10 cellular contexts compared by ENCODE assay signal in the genomic region with DNA sequence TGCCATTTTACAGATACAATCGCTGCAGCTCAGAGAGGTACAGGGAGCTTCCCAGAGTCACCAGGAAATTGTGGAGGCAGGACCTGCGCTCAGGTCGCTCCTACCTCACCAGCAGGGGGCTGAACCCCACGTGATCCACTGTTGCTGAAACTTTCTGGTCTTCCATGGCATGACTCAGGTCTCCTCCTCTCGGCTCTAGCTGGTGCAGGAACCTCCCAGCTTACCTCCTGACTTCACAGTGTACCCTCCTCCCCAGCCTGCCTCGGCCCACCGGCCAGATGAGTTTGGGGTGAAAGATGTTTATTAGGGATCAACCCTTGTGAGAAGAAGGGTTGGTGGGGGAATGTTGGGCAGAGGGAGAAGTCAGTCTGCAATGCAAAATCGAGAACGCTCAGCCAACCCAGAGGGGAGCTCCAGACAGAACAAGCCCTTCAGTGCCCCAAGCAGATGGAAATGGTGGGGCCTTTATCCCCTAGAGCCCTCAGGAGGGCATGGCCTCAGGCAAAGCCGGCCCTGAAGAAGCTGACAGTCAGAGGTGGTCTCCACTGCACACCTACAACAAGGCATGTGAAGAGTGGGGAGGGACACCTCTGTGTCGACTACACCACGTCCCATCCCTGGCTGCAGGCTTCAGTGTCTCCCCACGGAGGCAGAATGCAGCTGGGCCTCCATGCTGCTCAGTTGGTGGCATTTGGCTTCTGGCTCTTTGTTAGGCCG.
DNase-seq lines count a peak whose midpoint lies in the region; ATAC-seq, FAIRE-seq and TF ChIP-seq lines count a peak whose summit lies in the region.
"Had no signal": no experiment of that assay in that cellular context is flagged by ENCODE, and none has a peak within 500 bp of the region (broad histone marks: within the 10 kb centered on the region; RNA-seq: fewer than 3 reads in every experiment).

No MANE protein-coding gene starts in this region.

- H3K79me1 ChIP-seq in mesendoderm (ENCODE audit: low read length), result no peaks in the 10 kb centered on the region

- H3K79me2 ChIP-seq in DND-41 (ENCODE audit: insufficient read depth, low read length) (no peaks in the 10 kb centered on the region), SK-N-SH (ENCODE audit: insufficient read depth) (no peaks in the 10 kb centered on the region), mesendoderm (ENCODE audit: control insufficient read depth, insufficient read depth, low read length) (no peaks in the 10 kb centered on the region)

- H3K36me3 Mint-ChIP-seq in CD8-positive, alpha-beta T cell, result no peaks in the 10 kb centered on the region

- H3F3A ChIP-seq in SK-N-SH (replicated peaks; ENCODE audit: insufficient read depth), result no peaks in the 10 kb centered on the region

- H2BK5ac ChIP-seq in mesendoderm (ENCODE audit: low read length), result no peak overlapping the region

- H3K9ac ChIP-seq in DND-41 (ENCODE audit: low read depth, low read length), result no peak overlapping the region
- no peak overlapping the region for H3K9ac ChIP-seq in SK-N-SH
- no peak overlapping the region for H3K9ac ChIP-seq in mesendoderm (ENCODE audit: low read length)

- no peak for FAIRE-seq in H54 (lab: Jason Lieb, UNC)
- FAIRE-seq: islet of Langerhans had no signal

- H3K4ac ChIP-seq in mesendoderm (ENCODE audit: low read depth, low read length), result no peak overlapping the region

- no peaks in the 10 kb centered on the region for H3K4me1 ChIP-seq in DND-41 (ENCODE audit: insufficient read depth, low read length)
- H3K4me1 ChIP-seq in SK-N-SH (ENCODE audit: control insufficient read depth in 1 of 2, insufficient read depth in 2 of 2, low read depth in 1 of 2, low read length in 1 of 2), result peaks cover 0 to 17% of the 10 kb centered on the region in 2 experiments; a peak in 1 of 4 replicates
- H3K4me1 ChIP-seq in mesendoderm (ENCODE audit: control insufficient read depth, low read depth, low read length), result peaks cover 4% of the 10 kb centered on the region
- no peaks in the 10 kb centered on the region for H3K4me1 ChIP-seq in CD8-positive, alpha-beta T cell (ENCODE audit: insufficient read depth, low read length)
- H3K4me1 ChIP-seq: adrenal gland had no signal

- H3K9me3 ChIP-seq in DND-41 (ENCODE audit: insufficient read depth, low read length, severe bottlenecking) (no peaks in the 10 kb centered on the region), SK-N-SH (no peaks in the 10 kb centered on the region)
- no peaks in the 10 kb centered on the region for H3K9me3 ChIP-seq in CD8-positive, alpha-beta T cell (ENCODE audit: low read length)
- H3K9me3 ChIP-seq: adrenal gland had no signal

- no peak overlapping the region for H2BK15ac ChIP-seq in mesendoderm (replicated peaks; ENCODE audit: low read depth)

- H3K18ac ChIP-seq in mesendoderm (ENCODE audit: low read length), result no peak overlapping the region

- TF ChIP-seq RAD21 in SK-N-SH (IDR thresholded peaks at IDR 0.05; ENCODE audit: low read length), result no peak

- no peak overlapping the region for H2BK120ac ChIP-seq in mesendoderm (ENCODE audit: low read depth, low read length)

- DNase-seq in DND-41 (peak; percentile 25), H54 (ENCODE audit: insufficient read length, low spot score) (peak; percentile 51), SK-N-SH (peak; percentile 41), mesendoderm (peak; percentile 83), NCI-H2171 treated with DMSO at 0.1 percent for 48 hours (lab: John Stamatoyannopoulos, UW) (no peak), substantia nigra (lab: John Stamatoyannopoulos, UW) (no peak)
- DNase-seq in CD8-positive, alpha-beta T cell, result no peak
- DNase-seq in activated naive CD4-positive, alpha-beta T cell treated with anti-CD3 and anti-CD28 coated beads, Interleukin-2, amount 50 U/mL, for 16 hours, result no peak

- H3K4me2 ChIP-seq in DND-41 (ENCODE audit: insufficient read depth, low read length) (no peak overlapping the region), SK-N-SH (no peak overlapping the region), mesendoderm (ENCODE audit: low read length) (no peak overlapping the region)

- no peak overlapping the region for H3K27ac Mint-ChIP-seq in CD8-positive, alpha-beta T cell

- peaks cover 22% of the 10 kb centered on the region for H3K27me3 Mint-ChIP-seq in CD8-positive, alpha-beta T cell (ENCODE audit: low read depth)

- ATAC-seq in DND-41 (ENCODE audit: insufficient read depth, low read depth), result peak; percentile 59; the same call in 2 of the 3 replicates
- no peak for ATAC-seq in CD8-positive, alpha-beta T cell

- no peak overlapping the region for H3K4me3 Mint-ChIP-seq in CD8-positive, alpha-beta T cell

- H2AK5ac ChIP-seq in mesendoderm (ENCODE audit: low read length), result no peak overlapping the region

- no peak overlapping the region for H4K8ac ChIP-seq in mesendoderm (ENCODE audit: low read depth, low read length)

- TF ChIP-seq POLR2A in H54 (IDR thresholded peaks at IDR 0.05; ENCODE audit: low read depth, low read length), result no peak

- TF ChIP-seq CTCF in DND-41 (IDR thresholded peaks at IDR 0.05; ENCODE audit: borderline replicate concordance, extremely low read depth, low read length, poor library complexity, severe bottlenecking) (peak; percentile 44), SK-N-SH (IDR thresholded peaks at IDR 0.05) (peak; percentile 42)
- TF ChIP-seq CTCF in CD8-positive, alpha-beta T cell (IDR thresholded peaks at IDR 0.05), result no peak

- 67% methylated on average over 12 of the region's 14 CpGs for WGBS in SK-N-SH (ENCODE audit: low lambda C conversion rate)
- WGBS in mesendoderm (ENCODE audit: extremely low coverage, insufficient coverage, low lambda C conversion rate), result no CpG with 5 or more reads among the region's 14 CpGs

- CTCF ChIA-PET in SK-N-SH (lab: Yijun Ruan, JAX), result interaction anchor here (0.8 to 2.7 kb wide), 6 partner anchors 17 to 49 kb away, joined by 3 to 10 read pairs (median 4); no protein-coding TSS in a partner anchor
- CTCF ChIA-PET in CD8-positive, alpha-beta T cell (lab: Charles Lee), result interaction anchor here (1.6 kb wide), 1 partner anchor 10 kb away, joined by 4 read pairs; no protein-coding TSS in a partner anchor

- TF ChIP-seq EP300 in SK-N-SH (IDR thresholded peaks at IDR 0.05; ENCODE audit: borderline replicate concordance in 1 of 2, low read depth in 1 of 2, low read length in 1 of 2), result no peak

- H3K27me3 ChIP-seq in DND-41 (ENCODE audit: insufficient read depth, low read length, poor library complexity) (peaks cover 9% of the 10 kb centered on the region), SK-N-SH (ENCODE audit: insufficient read depth) (no peaks in the 10 kb centered on the region), mesendoderm (ENCODE audit: insufficient read depth, low read length, poor library complexity) (no peaks in the 10 kb centered on the region)
- no peaks in the 10 kb centered on the region for H3K27me3 ChIP-seq in CD8-positive, alpha-beta T cell (ENCODE audit: insufficient read depth, low read length)
- H3K27me3 ChIP-seq: adrenal gland had no signal

- no peaks in the 10 kb centered on the region for H3K9me2 ChIP-seq in SK-N-SH

- H3K9me3 Mint-ChIP-seq in CD8-positive, alpha-beta T cell, result no peaks in the 10 kb centered on the region

- POLR2A ChIA-PET in SK-N-SH (lab: Yijun Ruan, JAX), result no interaction called here
- POLR2A ChIA-PET in CD8-positive, alpha-beta T cell (lab: Charles Lee), result no interaction called here

- H3K36me3 ChIP-seq in DND-41 (ENCODE audit: insufficient read depth, low read length) (no peaks in the 10 kb centered on the region), SK-N-SH (replicated peaks in 1 of 2; ENCODE audit: control insufficient read depth in 1 of 2, insufficient read depth in 2 of 2, low read length in 1 of 2) (no peaks in the 10 kb centered on the region), mesendoderm (ENCODE audit: control insufficient read depth, insufficient read depth, low read length) (no peaks in the 10 kb centered on the region)
- no peaks in the 10 kb centered on the region for H3K36me3 ChIP-seq in CD8-positive, alpha-beta T cell (ENCODE audit: insufficient read depth, low read length)
- H3K36me3 ChIP-seq: adrenal gland had no signal

- no peak overlapping the region for H3K4me3 ChIP-seq in DND-41 (ENCODE audit: low read depth in 1 of 2, low read length in 2 of 2)
- no peak overlapping the region for H3K4me3 ChIP-seq in SK-N-SH (ENCODE audit: low read depth in 2 of 2, low read length in 1 of 2)
- H3K4me3 ChIP-seq in mesendoderm (ENCODE audit: low read length), result no peak overlapping the region
- no peak overlapping the region for H3K4me3 ChIP-seq in CD8-positive, alpha-beta T cell (ENCODE audit: low read depth, low read length)
- H3K4me3 ChIP-seq: adrenal gland had no signal

- no peak overlapping the region for H3K23ac ChIP-seq in mesendoderm (ENCODE audit: low read length)

- no peak overlapping the region for H2AFZ ChIP-seq in DND-41 (ENCODE audit: low read depth, low read length)
- no peak overlapping the region for H2AFZ ChIP-seq in SK-N-SH (ENCODE audit: low read depth)

- H3K4me1 Mint-ChIP-seq in CD8-positive, alpha-beta T cell (ENCODE audit: low read depth), result no peaks in the 10 kb centered on the region

- peak overlapping the region; percentile 27 for H3K56ac ChIP-seq in mesendoderm (ENCODE audit: low read length)

- H4K5ac ChIP-seq in mesendoderm (ENCODE audit: low read length), result no peak overlapping the region

- intact Hi-C loops in CD8-positive, alpha-beta T cell (cut with DNase I, micrococcal nuclease), result no loop called here

- H4K20me1 ChIP-seq in DND-41 (ENCODE audit: insufficient read depth, low read length), result no peaks in the 10 kb centered on the region
- no peaks in the 10 kb centered on the region for H4K20me1 ChIP-seq in SK-N-SH (ENCODE audit: insufficient read depth)

- H3K27ac ChIP-seq in DND-41 (ENCODE audit: low read length) (no peak overlapping the region), SK-N-SH (ENCODE audit: low read depth in 2 of 2, low read length in 1 of 2) (no peak overlapping the region), mesendoderm (ENCODE audit: low read depth, low read length) (no peak overlapping the region), substantia nigra (ENCODE audit: low read depth, low read length, poor library complexity, severe bottlenecking) (no peak overlapping the region)
- no peak overlapping the region for H3K27ac ChIP-seq in CD8-positive, alpha-beta T cell (ENCODE audit: low read depth, low read length)
- H3K27ac ChIP-seq: adrenal gland had no signal

TF ChIP-seq in SK-N-SH, 30 proteins besides CTCF, POLR2A, EP300 and RAD21:
- TF ChIP-seq, protein P1, sequence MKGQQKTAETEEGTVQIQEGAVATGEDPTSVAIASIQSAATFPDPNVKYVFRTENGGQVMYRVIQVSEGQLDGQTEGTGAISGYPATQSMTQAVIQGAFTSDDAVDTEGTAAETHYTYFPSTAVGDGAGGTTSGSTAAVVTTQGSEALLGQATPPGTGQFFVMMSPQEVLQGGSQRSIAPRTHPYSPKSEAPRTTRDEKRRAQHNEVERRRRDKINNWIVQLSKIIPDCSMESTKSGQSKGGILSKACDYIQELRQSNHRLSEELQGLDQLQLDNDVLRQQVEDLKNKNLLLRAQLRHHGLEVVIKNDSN (IDR thresholded peaks at IDR 0.05; ENCODE audit: borderline replicate concordance, low read depth), result peak; percentile 58
- TF ChIP-seq POLR2AphosphoS5 (IDR thresholded peaks at IDR 0.05; ENCODE audit: low read depth, low read length), result no peak

Comparison
In these comparisons a context has a peak if more than half of its experiments do, and no peak if none do; other contexts are left out.
1. DNase-seq: peak in DND-41 (single experiment), H54 (single experiment), SK-N-SH (single experiment) and mesendoderm (single experiment); none in NCI-H2171 treated with DMSO at 0.1 percent for 48 hours (single experiment), substantia nigra (0 of 49), CD8-positive, alpha-beta T cell (0 of 7) and activated naive CD4-positive, alpha-beta T cell treated with anti-CD3 and anti-CD28 coated beads, Interleukin-2, amount 50 U/mL, for 16 hours (single experiment).